ENCODE assay signal across 33 cellular contexts in the genomic region with DNA sequence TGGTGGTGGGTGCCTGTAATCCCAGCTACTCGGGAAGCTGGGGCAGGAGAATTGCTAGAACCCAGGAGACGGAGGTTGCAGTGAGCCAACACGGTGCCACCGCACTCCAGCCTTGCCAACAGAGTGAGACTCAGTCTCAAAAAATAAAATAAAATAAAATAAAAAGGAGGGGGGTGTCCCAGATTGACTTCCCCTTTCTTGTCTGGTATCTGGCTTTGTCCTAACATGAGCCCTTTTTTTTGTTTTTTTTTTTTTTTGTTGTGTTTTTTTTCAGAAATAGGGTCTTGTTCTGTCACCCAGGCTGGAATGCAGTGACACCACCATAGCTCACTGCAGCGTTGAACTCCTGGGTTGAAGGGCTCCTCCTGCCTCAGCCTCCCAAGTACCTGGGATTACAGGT. TPM values are rescaled to one million over a fixed set of nuclear protein-coding genes. Genes with fewer than 3 reads are reported as not detected.
"Had no signal": no experiment of that assay in that cellular context is flagged by ENCODE, and none has a peak within 500 bp of the region (broad histone marks: within the 10 kb centered on the region; RNA-seq: fewer than 3 reads in every experiment).

No MANE protein-coding gene starts in this region.

- H3K27ac ChIP-seq: colonic mucosa, epithelial cell of prostate, esophagus squamous epithelium, gastrocnemius medialis, heart right ventricle, lower lobe of right lung had no signal

- H3K4me1 ChIP-seq: colonic mucosa had no signal

- H3K4me3 ChIP-seq: colonic mucosa, esophagus squamous epithelium, gastrocnemius medialis, heart right ventricle, lower lobe of right lung, mucosa of descending colon had no signal

- DNase-seq: colonic mucosa; cortex of kidney; effector CD8-positive, alpha-beta T cell; effector memory CD8-positive, alpha-beta T cell; endodermal cell; erythroblast; esophagus squamous epithelium; foreskin fibroblast; foreskin melanocyte; gastrocnemius medialis; glutamatergic neuron; head of caudate nucleus; heart right ventricle; hippocampal formation; left colon; left ventricle myocardium superior; lower lobe of right lung; mesenchymal stem cell; mucosa of descending colon; naive B cell; naive thymus-derived CD8-positive, alpha-beta T cell had no signal

- ATAC-seq: effector memory CD8-positive, alpha-beta T cell; esophagus mucosa; gastrocnemius medialis; heart right ventricle; left colon; left lobe of liver; left ventricle myocardium superior; lower lobe of right lung; mucosa of descending colon; naive thymus-derived CD8-positive, alpha-beta T cell had no signal

- FAIRE-seq: endometrium, islet of Langerhans, keratinocyte had no signal

- H3K9me3 ChIP-seq: colonic mucosa, esophagus squamous epithelium, gastrocnemius medialis, heart right ventricle, lower lobe of right lung, mucosa of descending colon had no signal

- H3K27me3 ChIP-seq: colonic mucosa, esophagus squamous epithelium, gastrocnemius medialis, heart right ventricle had no signal

RNA-seq across cellular contexts. Expression of gene TMEM139, which starts 8.1 kb away (rescaled TPM):
- total RNA-seq: dermis microvascular lymphatic vessel endothelial cell, gastrocnemius medialis, lung microvascular endothelial cell had no signal

RNA-seq across cellular contexts. Expression of gene CLCN1, which starts 23.0 kb away (rescaled TPM):
- total RNA-seq: colonic mucosa; dermis microvascular lymphatic vessel endothelial cell; glomerular endothelial cell; heart right ventricle; kidney epithelial cell; left colon; left lobe of liver; left ventricle myocardium superior; lower leg skin; lower lobe of right lung; lung microvascular endothelial cell; mucosa of descending colon; myocyte; naive thymus-derived CD8-positive, alpha-beta T cell had no signal
- polyA plus RNA-seq: keratinocyte; naive thymus-derived CD8-positive, alpha-beta T cell had no signal
